Comparison of ENCODE assay signal across 8 cellular contexts in genomic region chr6:155248021-155249001, GRCh38.
DNase-seq lines count a peak whose midpoint lies in the region; ATAC-seq and TF ChIP-seq lines count a peak whose summit lies in the region.

No MANE protein-coding gene starts in this region.

- H3K4me1 Mint-ChIP-seq in T-helper 2 cell treated with Interferon-gamma antibody and Interleukin-4, amounts not matched to agents 5 μg/mL and 100 μg/mL, for 36 hours (ENCODE audit: low read depth): no peaks in the 10 kb centered on the region

- H3K27me3 Mint-ChIP-seq in T-helper 2 cell treated with Interferon-gamma antibody and Interleukin-4, amounts not matched to agents 5 μg/mL and 100 μg/mL, for 36 hours (ENCODE audit: low read depth): no peaks in the 10 kb centered on the region

- peaks cover 16% of the 10 kb centered on the region for H3K36me3 Mint-ChIP-seq in T-helper 2 cell treated with Interferon-gamma antibody and Interleukin-4, amounts not matched to agents 5 μg/mL and 100 μg/mL, for 36 hours (ENCODE audit: low read depth)

- ATAC-seq in GM18907 (IDR thresholded peaks at IDR 0.05; ENCODE audit: unreplicated experiment) (peak; percentile 51), GM18870 (IDR thresholded peaks at IDR 0.05; ENCODE audit: unreplicated experiment) (no peak)

- no peak overlapping the region for H3K27ac Mint-ChIP-seq in T-helper 2 cell treated with Interferon-gamma antibody and Interleukin-4, amounts not matched to agents 5 μg/mL and 100 μg/mL, for 36 hours

- DNase-seq in LNCaP clone FGC (ENCODE audit: low read depth) (no peak), astrocyte of the hippocampus (ENCODE audit: low read depth, low spot score) (peak; percentile 85), iPS-NIHi7 (ENCODE audit: extremely low spot score) (peak; percentile 68), smooth muscle cell of the brain vasculature (ENCODE audit: low read depth, low spot score) (peak; percentile 56)
- no peak for DNase-seq in T-helper 2 cell treated with Interferon-gamma antibody and Interleukin-4, amounts not matched to agents 5 μg/mL and 100 μg/mL, for 36 hours (ENCODE audit: low spot score)

- H3K9me3 Mint-ChIP-seq in T-helper 2 cell treated with Interferon-gamma antibody and Interleukin-4, amounts not matched to agents 5 μg/mL and 100 μg/mL, for 36 hours: no peaks in the 10 kb centered on the region

- H3K4me3 Mint-ChIP-seq in T-helper 2 cell treated with Interferon-gamma antibody and Interleukin-4, amounts not matched to agents 5 μg/mL and 100 μg/mL, for 36 hours: no peak overlapping the region

- H3K4me3 ChIP-seq in LNCaP clone FGC (ENCODE audit: low read depth, low read length): no peak overlapping the region

- TF ChIP-seq CTCF in C4-2B (conservative IDR thresholded peaks at IDR 0.05): peak; percentile 36
- peak; percentile 67 for TF ChIP-seq CTCF in LNCaP clone FGC (IDR thresholded peaks at IDR 0.05; ENCODE audit: control insufficient read depth, extremely low read depth, insufficient read depth)

- H3K27ac ChIP-seq in C4-2B: no peak overlapping the region

Comparison
In these comparisons a context has a peak if more than half of its experiments do, and no peak if none do; other contexts are left out.
1. DNase-seq: peak in astrocyte of the hippocampus (single experiment), iPS-NIHi7 (single experiment) and smooth muscle cell of the brain vasculature (single experiment); none in LNCaP clone FGC (single experiment) and T-helper 2 cell treated with Interferon-gamma antibody and Interleukin-4, amounts not matched to agents 5 μg/mL and 100 μg/mL, for 36 hours (single experiment).